Comparison of ENCODE assay signal across 8 cellular contexts in genomic region chr12:7995266-7995963, GRCh38. TPM values are rescaled to one million over a fixed set of nuclear protein-coding genes. Genes with fewer than 3 reads are reported as not detected.
DNase-seq lines count a peak whose midpoint lies in the region; ATAC-seq, FAIRE-seq and TF ChIP-seq lines count a peak whose summit lies in the region.

No MANE protein-coding gene starts in this region.

- WGBS in gastroesophageal sphincter (ENCODE audit: low coverage in 1 of 2), 2 donors = 30 to 31% methylated on average over 9 of the region's 9 CpGs
- 43 to 44% methylated on average over 9 of the region's 9 CpGs for WGBS in tibial nerve, 2 donors

- CTCF ChIA-PET in RWPE1 (lab: Yijun Ruan, JAX) = interaction anchor here (0.5 to 2.4 kb wide), 6 partner anchors 21 to 190 kb away, joined by 3 to 17 read pairs (median 4); no protein-coding TSS in a partner anchor

- H2AFZ ChIP-seq in parathyroid adenoma = no peak overlapping the region

- no peak overlapping the region for H3K4me2 ChIP-seq in parathyroid adenoma (ENCODE audit: low read length)

- DNase-seq in GF-D8 (lab: John Stamatoyannopoulos, UW) = peak; percentile 82
- DNase-seq in H54 (ENCODE audit: insufficient read length, low spot score) = no peak
- DNase-seq in Kasumi-1 (lab: John Stamatoyannopoulos, UW) = peak; percentile 67 to 70
- peak; percentile 55 for DNase-seq in RWPE1 (ENCODE audit: low spot score)
- DNase-seq in activated T-helper 9 cell treated with anti-CD3 and anti-CD28 coated beads, Interleukin-2, amount 50 U/mL, for 16 hours (ENCODE audit: low read depth) = peak; percentile 74
- peak; percentile 60 to 70 for DNase-seq in tibial nerve (ENCODE audit: low spot score in 2 of 2)

- no peaks in the 10 kb centered on the region for H3K79me2 ChIP-seq in parathyroid adenoma

- TF ChIP-seq POLR2A in H54 (IDR thresholded peaks at IDR 0.05; ENCODE audit: low read depth, low read length) (no peak), gastroesophageal sphincter (IDR thresholded peaks at IDR 0.05) (no peak), tibial nerve (IDR thresholded peaks at IDR 0.05) (no peak)

- peak; percentile 97 for ATAC-seq in gastroesophageal sphincter

- H3K27me3 ChIP-seq in gastroesophageal sphincter (no peaks in the 10 kb centered on the region), parathyroid adenoma (ENCODE audit: control insufficient read depth, insufficient read depth, low read length) (no peaks in the 10 kb centered on the region), tibial nerve (no peaks in the 10 kb centered on the region)

- no peak for TF ChIP-seq EP300 in gastroesophageal sphincter (IDR thresholded peaks at IDR 0.05)
- TF ChIP-seq EP300 in tibial nerve (IDR thresholded peaks at IDR 0.05) = peak in 1 of 2 donors; percentile 66

- peak; percentile 84 for FAIRE-seq in H54 (lab: Jason Lieb, UNC)

- H3K4me3 ChIP-seq in gastroesophageal sphincter (no peak overlapping the region), parathyroid adenoma (ENCODE audit: low read depth, low read length) (no peak overlapping the region), tibial nerve (no peak overlapping the region)

- POLR2A ChIA-PET in RWPE1 (lab: Yijun Ruan, JAX; ENCODE audit: low non-redundant PET) = no interaction called here

- H3K27ac ChIP-seq in RWPE1 (no peak overlapping the region), gastroesophageal sphincter (peak overlapping the region in 3 of 4 donors; percentile 41 to 54 (median 54)), parathyroid adenoma (no peak overlapping the region), tibial nerve (peak overlapping the region in 2 of 4 donors; percentile 67 to 76)

- TF ChIP-seq CTCF in RWPE1 (conservative IDR thresholded peaks at IDR 0.05; ENCODE audit: low read depth) = peak; percentile 66
- TF ChIP-seq CTCF in gastroesophageal sphincter (IDR thresholded peaks at IDR 0.05) = peak; percentile 79 to 92 (median 82)
- peak; percentile 91 for TF ChIP-seq CTCF in parathyroid adenoma (IDR thresholded peaks at IDR 0.05)
- TF ChIP-seq CTCF in tibial nerve (IDR thresholded peaks at IDR 0.05) = peak; percentile 70 to 89 (median 85)

- H3K36me3 ChIP-seq in gastroesophageal sphincter (no peaks in the 10 kb centered on the region), parathyroid adenoma (ENCODE audit: control insufficient read depth, insufficient read depth, low read length) (no peaks in the 10 kb centered on the region), tibial nerve (no peaks in the 10 kb centered on the region)

- no peak overlapping the region for H3K9ac ChIP-seq in parathyroid adenoma

- H3K4me1 ChIP-seq in gastroesophageal sphincter = no peaks in the 10 kb centered on the region
- no peaks in the 10 kb centered on the region for H3K4me1 ChIP-seq in parathyroid adenoma
- peaks cover 0 to 11% (median 0%) of the 10 kb centered on the region in 4 donors for H3K4me1 ChIP-seq in tibial nerve

- H3K9me3 ChIP-seq in gastroesophageal sphincter = peaks cover 0 to 5% (median 0%) of the 10 kb centered on the region in 3 donors
- H3K9me3 ChIP-seq in parathyroid adenoma (ENCODE audit: control insufficient read depth, low read length) = no peaks in the 10 kb centered on the region
- H3K9me3 ChIP-seq in tibial nerve = peaks cover 0 to 7% (median 0%) of the 10 kb centered on the region in 4 donors

RNA-seq across cellular contexts. Expression of gene FOXJ2, which starts 37.1 kb away (rescaled TPM):
- total RNA-seq in gastroesophageal sphincter (10 to 100 TPM; 16.4 to 28.2 (median 20.4) TPM), tibial nerve (10 to 100 TPM; 19.4 to 24.7 (median 20.1) TPM)

RNA-seq across cellular contexts. Expression of gene SLC2A3, which starts 59.4 kb away (rescaled TPM):
- total RNA-seq in gastroesophageal sphincter (10 to 100 TPM; 11.5 to 46.6 (median 12.8) TPM), tibial nerve (100 to 1,000 TPM in 3 of 4 donors, 10 to 100 TPM in 1; 83.4 to 262 (median 115) TPM)

Comparison
In these comparisons a context has a peak if more than half of its experiments do, and no peak if none do; other contexts are left out.
1. H3K27ac ChIP-seq: peak in gastroesophageal sphincter (3 of 4); none in RWPE1 (single experiment) and parathyroid adenoma (single experiment).
2. Peak in every context shown above with its lines, with median percentiles within 50 percentile points of each other: CTCF ChIP-seq.